2 cellular contexts compared by ENCODE assay signal in the genomic region with DNA sequence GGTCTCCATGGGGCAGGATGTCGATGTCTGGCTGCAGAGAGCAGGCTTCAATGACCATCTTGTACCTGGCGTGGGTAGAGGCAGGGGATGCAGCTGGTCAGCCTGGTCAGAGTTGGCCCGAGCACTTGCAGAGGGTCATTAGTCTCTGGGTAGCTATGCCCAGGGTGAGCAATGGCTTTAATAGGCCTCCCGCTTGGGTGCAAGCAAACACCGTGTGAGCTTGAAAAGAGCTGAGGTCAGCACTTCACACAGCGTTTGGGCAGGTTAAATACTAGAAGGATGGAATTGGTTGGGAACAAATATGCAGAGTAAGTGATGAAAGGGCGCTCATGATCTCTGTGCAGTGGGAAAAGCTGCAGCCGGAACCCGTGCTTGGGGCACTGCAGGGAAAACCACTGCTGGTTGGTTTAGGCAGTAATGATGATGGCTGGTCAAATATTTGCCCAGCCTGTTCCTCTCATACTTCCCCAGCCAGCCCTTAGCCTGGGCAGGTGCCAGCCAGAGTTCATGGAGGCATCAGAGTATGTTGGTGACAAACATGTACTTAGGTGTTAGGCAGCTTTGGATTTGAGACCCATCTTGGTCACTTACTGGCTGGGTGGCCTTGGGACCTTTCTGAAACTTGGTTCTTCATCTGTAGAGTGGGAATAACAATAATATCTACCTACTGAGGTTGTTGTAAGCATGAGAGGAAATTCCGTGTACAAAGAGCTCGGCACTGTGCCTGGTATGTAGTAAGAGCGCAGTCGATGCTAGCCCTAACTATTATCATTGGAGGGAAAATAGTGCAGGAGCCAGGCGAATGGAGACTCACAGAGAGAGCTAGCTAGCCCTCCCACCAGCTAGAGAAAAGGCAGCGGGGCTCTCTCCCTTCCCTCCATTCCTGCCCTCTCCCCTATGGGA.
TF ChIP-seq lines count a peak whose summit lies in the region.

No MANE protein-coding gene starts in this region.

TF ChIP-seq in IMR-90, 13 proteins besides CTCF, POLR2A, EP300 and RAD21:
- TF ChIP-seq CHD1 (IDR thresholded peaks at IDR 0.05; ENCODE audit: low read depth, low read length) = no peak
- TF ChIP-seq MAFK (IDR thresholded peaks at IDR 0.05; ENCODE audit: low read depth, low read length) = peak; percentile 95
TF ChIP-seq in IMR-90: peak in this region for 1.

TF ChIP-seq in K562, 482 proteins besides CTCF, POLR2A, EP300 and RAD21:
- no peak for TF ChIP-seq SMAD4 (CRISPR knock-in tag; conservative IDR thresholded peaks at IDR 0.05)
- TF ChIP-seq BHLHE40 (IDR thresholded peaks at IDR 0.05; ENCODE audit: low read length) = no peak
- TF ChIP-seq GATA2 (CRISPR knock-in tag; IDR thresholded peaks at IDR 0.05) = no peak
- no peak for TF ChIP-seq ZMIZ1 (IDR thresholded peaks at IDR 0.05; ENCODE audit: low read depth in 2 of 2, low read length in 2 of 2)
- TF ChIP-seq MAFK (IDR thresholded peaks at IDR 0.05; ENCODE audit: low read length) = peak; percentile 91
- TF ChIP-seq MEIS2 (IDR thresholded peaks at IDR 0.05; ENCODE audit: partially characterized antibody) = no peak
- peak; percentile 57; the same call in 1 of the 2 replicates for TF ChIP-seq MAFG (tag; conservative IDR thresholded peaks at IDR 0.05)
- no peak for TF ChIP-seq PTBP1 (IDR thresholded peaks at IDR 0.05; ENCODE audit: low read depth, low read length)
- TF ChIP-seq, protein P1, sequence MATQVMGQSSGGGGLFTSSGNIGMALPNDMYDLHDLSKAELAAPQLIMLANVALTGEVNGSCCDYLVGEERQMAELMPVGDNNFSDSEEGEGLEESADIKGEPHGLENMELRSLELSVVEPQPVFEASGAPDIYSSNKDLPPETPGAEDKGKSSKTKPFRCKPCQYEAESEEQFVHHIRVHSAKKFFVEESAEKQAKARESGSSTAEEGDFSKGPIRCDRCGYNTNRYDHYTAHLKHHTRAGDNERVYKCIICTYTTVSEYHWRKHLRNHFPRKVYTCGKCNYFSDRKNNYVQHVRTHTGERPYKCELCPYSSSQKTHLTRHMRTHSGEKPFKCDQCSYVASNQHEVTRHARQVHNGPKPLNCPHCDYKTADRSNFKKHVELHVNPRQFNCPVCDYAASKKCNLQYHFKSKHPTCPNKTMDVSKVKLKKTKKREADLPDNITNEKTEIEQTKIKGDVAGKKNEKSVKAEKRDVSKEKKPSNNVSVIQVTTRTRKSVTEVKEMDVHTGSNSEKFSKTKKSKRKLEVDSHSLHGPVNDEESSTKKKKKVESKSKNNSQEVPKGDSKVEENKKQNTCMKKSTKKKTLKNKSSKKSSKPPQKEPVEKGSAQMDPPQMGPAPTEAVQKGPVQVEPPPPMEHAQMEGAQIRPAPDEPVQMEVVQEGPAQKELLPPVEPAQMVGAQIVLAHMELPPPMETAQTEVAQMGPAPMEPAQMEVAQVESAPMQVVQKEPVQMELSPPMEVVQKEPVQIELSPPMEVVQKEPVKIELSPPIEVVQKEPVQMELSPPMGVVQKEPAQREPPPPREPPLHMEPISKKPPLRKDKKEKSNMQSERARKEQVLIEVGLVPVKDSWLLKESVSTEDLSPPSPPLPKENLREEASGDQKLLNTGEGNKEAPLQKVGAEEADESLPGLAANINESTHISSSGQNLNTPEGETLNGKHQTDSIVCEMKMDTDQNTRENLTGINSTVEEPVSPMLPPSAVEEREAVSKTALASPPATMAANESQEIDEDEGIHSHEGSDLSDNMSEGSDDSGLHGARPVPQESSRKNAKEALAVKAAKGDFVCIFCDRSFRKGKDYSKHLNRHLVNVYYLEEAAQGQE (CRISPR knock-in tag; IDR thresholded peaks at IDR 0.05; ENCODE audit: low read depth) = no peak
- TF ChIP-seq, protein P2, sequence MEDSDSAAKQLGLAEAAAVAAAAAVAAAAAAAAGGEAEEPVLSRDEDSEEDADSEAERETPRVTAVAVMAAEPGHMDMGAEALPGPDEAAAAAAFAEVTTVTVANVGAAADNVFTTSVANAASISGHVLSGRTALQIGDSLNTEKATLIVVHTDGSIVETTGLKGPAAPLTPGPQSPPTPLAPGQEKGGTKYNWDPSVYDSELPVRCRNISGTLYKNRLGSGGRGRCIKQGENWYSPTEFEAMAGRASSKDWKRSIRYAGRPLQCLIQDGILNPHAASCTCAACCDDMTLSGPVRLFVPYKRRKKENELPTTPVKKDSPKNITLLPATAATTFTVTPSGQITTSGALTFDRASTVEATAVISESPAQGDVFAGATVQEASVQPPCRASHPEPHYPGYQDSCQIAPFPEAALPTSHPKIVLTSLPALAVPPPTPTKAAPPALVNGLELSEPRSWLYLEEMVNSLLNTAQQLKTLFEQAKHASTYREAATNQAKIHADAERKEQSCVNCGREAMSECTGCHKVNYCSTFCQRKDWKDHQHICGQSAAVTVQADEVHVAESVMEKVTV (CRISPR knock-in tag; IDR thresholded peaks at IDR 0.05) = no peak
- no peak for TF ChIP-seq STAG1 (CRISPR knock-in tag; IDR thresholded peaks at IDR 0.05; ENCODE audit: borderline replicate concordance)
- no peak for TF ChIP-seq CHCHD3 (CRISPR knock-in tag; IDR thresholded peaks at IDR 0.05)
- TF ChIP-seq PHB2 (IDR thresholded peaks at IDR 0.05; ENCODE audit: low read depth) = no peak
- peak; percentile 78 for TF ChIP-seq C11orf30 (IDR thresholded peaks at IDR 0.05; ENCODE audit: low read depth)
- no peak for TF ChIP-seq FOXA1 (IDR thresholded peaks at IDR 0.05; ENCODE audit: borderline replicate concordance)
- TF ChIP-seq, protein P3, sequence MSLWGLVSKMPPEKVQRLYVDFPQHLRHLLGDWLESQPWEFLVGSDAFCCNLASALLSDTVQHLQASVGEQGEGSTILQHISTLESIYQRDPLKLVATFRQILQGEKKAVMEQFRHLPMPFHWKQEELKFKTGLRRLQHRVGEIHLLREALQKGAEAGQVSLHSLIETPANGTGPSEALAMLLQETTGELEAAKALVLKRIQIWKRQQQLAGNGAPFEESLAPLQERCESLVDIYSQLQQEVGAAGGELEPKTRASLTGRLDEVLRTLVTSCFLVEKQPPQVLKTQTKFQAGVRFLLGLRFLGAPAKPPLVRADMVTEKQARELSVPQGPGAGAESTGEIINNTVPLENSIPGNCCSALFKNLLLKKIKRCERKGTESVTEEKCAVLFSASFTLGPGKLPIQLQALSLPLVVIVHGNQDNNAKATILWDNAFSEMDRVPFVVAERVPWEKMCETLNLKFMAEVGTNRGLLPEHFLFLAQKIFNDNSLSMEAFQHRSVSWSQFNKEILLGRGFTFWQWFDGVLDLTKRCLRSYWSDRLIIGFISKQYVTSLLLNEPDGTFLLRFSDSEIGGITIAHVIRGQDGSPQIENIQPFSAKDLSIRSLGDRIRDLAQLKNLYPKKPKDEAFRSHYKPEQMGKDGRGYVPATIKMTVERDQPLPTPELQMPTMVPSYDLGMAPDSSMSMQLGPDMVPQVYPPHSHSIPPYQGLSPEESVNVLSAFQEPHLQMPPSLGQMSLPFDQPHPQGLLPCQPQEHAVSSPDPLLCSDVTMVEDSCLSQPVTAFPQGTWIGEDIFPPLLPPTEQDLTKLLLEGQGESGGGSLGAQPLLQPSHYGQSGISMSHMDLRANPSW (CRISPR knock-in tag; IDR thresholded peaks at IDR 0.05) = no peak
- no peak for TF ChIP-seq SMARCA4 (IDR thresholded peaks at IDR 0.05)
- no peak for TF ChIP-seq NR2F6 (CRISPR knock-in tag; IDR thresholded peaks at IDR 0.05)
- no peak for TF ChIP-seq ZFP1 (CRISPR knock-in tag; IDR thresholded peaks at IDR 0.05)
- TF ChIP-seq YY1 (IDR thresholded peaks at IDR 0.05; ENCODE audit: borderline replicate concordance in 1 of 3, control insufficient read depth in 1 of 3, extremely low read depth in 1 of 3, insufficient read depth in 3 of 3, insufficient read length in 1 of 3, insufficient replicate concordance in 2 of 3, low read depth in 1 of 3, low read length in 2 of 3) = no peak
- peak; percentile 80 for TF ChIP-seq ZNF316 (IDR thresholded peaks at IDR 0.05)
- TF ChIP-seq MTF1 (CRISPR knock-in tag; IDR thresholded peaks at IDR 0.05; ENCODE audit: borderline replicate concordance) = no peak
- peak; percentile 89 for TF ChIP-seq MAFF (IDR thresholded peaks at IDR 0.05; ENCODE audit: low read length)
- no peak for TF ChIP-seq SMARCC2 (IDR thresholded peaks at IDR 0.05; ENCODE audit: low read depth)
